Comparison of ENCODE assay signal across 27 cellular contexts in genomic region chr7:41312235-41312634, GRCh38.
"Had no signal": no experiment of that assay in that cellular context is flagged by ENCODE, and none has a peak within 500 bp of the region (broad histone marks: within the 10 kb centered on the region; RNA-seq: fewer than 3 reads in every experiment).

No MANE protein-coding gene starts in this region.

- H3K36me3 ChIP-seq: esophagus squamous epithelium, heart right ventricle, lower lobe of right lung, ovary, sigmoid colon, stomach, thyroid gland had no signal

- H3K36me3 Mint-ChIP-seq: natural killer cell; stimulated activated effector memory CD8-positive, alpha-beta T cell treated with anti-CD3 and anti-CD28 coated beads, Interleukin-12 subunit alpha, Interleukin-12 subunit beta, amount 100 ng/mL, for 72 hours had no signal

- H3K4me1 Mint-ChIP-seq: natural killer cell; stimulated activated effector memory CD8-positive, alpha-beta T cell treated with anti-CD3 and anti-CD28 coated beads, Interleukin-12 subunit alpha, Interleukin-12 subunit beta, amount 100 ng/mL, for 72 hours had no signal

- H3K27me3 Mint-ChIP-seq: effector memory CD8-positive, alpha-beta T cell had no signal

- FAIRE-seq: endometrium, islet of Langerhans had no signal

- H3K27ac ChIP-seq: coronary artery, esophagus squamous epithelium, heart right ventricle, lower lobe of right lung, ovary, psoas muscle, sigmoid colon, stomach, thyroid gland had no signal

- H3K27me3 ChIP-seq: esophagus squamous epithelium, heart right ventricle, ovary, sigmoid colon, stomach, thyroid gland had no signal

- H3K9me3 ChIP-seq: esophagus squamous epithelium, heart right ventricle, lower lobe of right lung, ovary, psoas muscle, sigmoid colon, stomach, thyroid gland had no signal

- ATAC-seq: effector memory CD8-positive, alpha-beta T cell; heart right ventricle; left ventricle myocardium superior; lower lobe of right lung; natural killer cell; psoas muscle; stimulated activated effector memory CD8-positive, alpha-beta T cell treated with anti-CD3 and anti-CD28 coated beads, Interleukin-12 subunit alpha, Interleukin-12 subunit beta, amount 100 ng/mL, for 72 hours had no signal

- H3K4me1 ChIP-seq: esophagus squamous epithelium, heart right ventricle, lower lobe of right lung, psoas muscle, thyroid gland had no signal

- H3K4me3 ChIP-seq: coronary artery, esophagus squamous epithelium, heart right ventricle, lower lobe of right lung, ovary, psoas muscle, sigmoid colon, stomach, thyroid gland had no signal

- H3K27ac Mint-ChIP-seq: effector memory CD8-positive, alpha-beta T cell; natural killer cell; stimulated activated effector memory CD8-positive, alpha-beta T cell treated with anti-CD3 and anti-CD28 coated beads, Interleukin-12 subunit alpha, Interleukin-12 subunit beta, amount 100 ng/mL, for 72 hours had no signal

- H3K4me3 Mint-ChIP-seq: effector memory CD8-positive, alpha-beta T cell; natural killer cell; stimulated activated effector memory CD8-positive, alpha-beta T cell treated with anti-CD3 and anti-CD28 coated beads, Interleukin-12 subunit alpha, Interleukin-12 subunit beta, amount 100 ng/mL, for 72 hours had no signal

- DNase-seq: effector memory CD8-positive, alpha-beta T cell; erythroblast; esophagus squamous epithelium; foreskin melanocyte; glutamatergic neuron; heart right ventricle; hippocampal formation; kidney glomerular epithelial cell; left ventricle myocardium superior; lower lobe of right lung; natural killer cell; occipital lobe; ovary; posterior cingulate gyrus; psoas muscle; right cardiac atrium; sigmoid colon; stimulated activated CD4-positive, alpha-beta T cell treated with anti-CD3 and anti-CD28 coated beads, Interleukin-2, amount 100 ng/mL, for 24 hours; stimulated activated CD4-positive, alpha-beta T cell treated with anti-CD3 and anti-CD28 coated beads, Interleukin-4, amount 100 ng/mL, for 24 hours; stimulated activated naive CD4-positive, alpha-beta T cell treated with Interleukin-2 at 50 U/mL for 16 hours; stomach; thyroid gland; trophoblast cell had no signal
